13 cellular contexts compared by ENCODE assay signal in the genomic region with DNA sequence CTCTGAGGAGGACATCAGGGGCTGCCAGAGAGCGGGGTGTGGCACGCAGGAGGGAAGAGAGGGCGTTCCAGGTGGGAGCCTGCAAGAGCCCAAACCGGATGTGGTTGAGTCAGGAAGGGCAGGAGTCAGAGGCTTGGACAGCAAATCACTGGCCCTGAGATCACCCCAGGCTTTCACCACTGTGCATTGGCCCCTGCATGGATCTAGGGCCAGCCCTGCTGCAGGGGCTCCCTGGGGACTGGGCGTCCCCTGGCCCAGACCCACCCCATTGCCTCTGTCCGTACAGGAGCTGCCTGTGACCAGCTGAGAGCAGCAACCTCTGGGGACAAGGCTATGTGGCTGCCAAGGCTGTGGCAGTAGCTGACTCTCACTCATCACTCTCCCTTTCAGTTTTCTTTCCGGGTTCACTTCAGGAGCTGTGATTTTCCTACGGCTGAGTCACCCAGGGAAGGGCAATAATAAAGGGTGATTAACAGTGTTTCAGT. TPM values are rescaled to one million over a fixed set of nuclear protein-coding genes. Genes with fewer than 3 reads are reported as not detected.
A peak's percentile ranks its signal among the peaks of the same experiment; 100 is the strongest.
DNase-seq lines count a peak whose midpoint lies in the region; ATAC-seq and TF ChIP-seq lines count a peak whose summit lies in the region.
"Had no signal": no experiment of that assay in that cellular context is flagged by ENCODE, and none has a peak within 500 bp of the region (broad histone marks: within the 10 kb centered on the region; RNA-seq: fewer than 3 reads in every experiment).

No MANE protein-coding gene starts in this region.

- H3K27ac Mint-ChIP-seq in activated T-cell treated with anti-CD3 and anti-CD28 coated beads, Interleukin-2, amount 50 U/mL, for 72 hours, result no peak overlapping the region
- H3K27ac Mint-ChIP-seq: activated naive CD4-positive, alpha-beta T cell treated with anti-CD3 and anti-CD28 coated beads, Interleukin-2, amount 10 ng/mL, durations not matched to agents 7 days and 5 days; CD8-positive, alpha-beta memory T cell; effector memory CD8-positive, alpha-beta T cell had no signal

- peak overlapping the region; percentile 94 for H3K27ac ChIP-seq in duodenal mucosa (ENCODE audit: low read depth, low read length)

- H3K4me1 Mint-ChIP-seq in activated T-cell treated with anti-CD3 and anti-CD28 coated beads, Interleukin-2, amount 50 U/mL, for 72 hours (ENCODE audit: low read depth), result no peaks in the 10 kb centered on the region
- H3K4me1 Mint-ChIP-seq: CD8-positive, alpha-beta memory T cell had no signal

- H3K4me3 ChIP-seq in duodenal mucosa (ENCODE audit: low read depth in 1 of 2, low read length in 2 of 2) (no peak overlapping the region), mucosa of descending colon (no peak overlapping the region)

- no peak overlapping the region for H3K4me3 Mint-ChIP-seq in activated T-cell treated with anti-CD3 and anti-CD28 coated beads, Interleukin-2, amount 50 U/mL, for 72 hours
- H3K4me3 Mint-ChIP-seq: activated naive CD4-positive, alpha-beta T cell treated with anti-CD3 and anti-CD28 coated beads, Interleukin-2, amount 10 ng/mL, durations not matched to agents 7 days and 5 days; CD8-positive, alpha-beta memory T cell; effector memory CD8-positive, alpha-beta T cell had no signal

- intact Hi-C loops in mucosa of descending colon (cut with DNase I, micrococcal nuclease), result no loop called here

- no peaks in the 10 kb centered on the region for H3K36me3 ChIP-seq in duodenal mucosa (ENCODE audit: control insufficient read depth in 1 of 2, insufficient read depth in 2 of 2, low read length in 2 of 2)
- H3K36me3 ChIP-seq in mucosa of descending colon (ENCODE audit: low read depth), result no peaks in the 10 kb centered on the region

- TF ChIP-seq CTCF in mucosa of descending colon (IDR thresholded peaks at IDR 0.05), result no peak

- H3K9ac ChIP-seq in duodenal mucosa (ENCODE audit: low read depth in 1 of 2, low read length in 2 of 2), result peak overlapping the region; percentile 43 to 62

- H3K4me1 ChIP-seq in duodenal mucosa (ENCODE audit: control insufficient read depth in 1 of 2, insufficient read depth in 2 of 2, low read length in 2 of 2) (peaks cover 33 to 34% of the 10 kb centered on the region in 2 donors), mucosa of descending colon (ENCODE audit: low read depth) (peaks cover 29% of the 10 kb centered on the region)

- no peaks in the 10 kb centered on the region for H3K36me3 Mint-ChIP-seq in activated T-cell treated with anti-CD3 and anti-CD28 coated beads, Interleukin-2, amount 50 U/mL, for 72 hours (ENCODE audit: insufficient read depth in 2 of 2)
- H3K36me3 Mint-ChIP-seq: activated naive CD4-positive, alpha-beta T cell treated with anti-CD3 and anti-CD28 coated beads, Interleukin-2, amount 10 ng/mL, durations not matched to agents 7 days and 5 days; CD8-positive, alpha-beta memory T cell had no signal

- H3K9me3 Mint-ChIP-seq in activated T-cell treated with anti-CD3 and anti-CD28 coated beads, Interleukin-2, amount 50 U/mL, for 72 hours, result no peaks in the 10 kb centered on the region
- H3K9me3 Mint-ChIP-seq: activated naive CD4-positive, alpha-beta T cell treated with anti-CD3 and anti-CD28 coated beads, Interleukin-2, amount 10 ng/mL, durations not matched to agents 7 days and 5 days; CD8-positive, alpha-beta memory T cell; effector memory CD8-positive, alpha-beta T cell had no signal

- ATAC-seq in mucosa of descending colon, result peak; percentile 87
- no peak for ATAC-seq in activated T-cell treated with anti-CD3 and anti-CD28 coated beads, Interleukin-2, amount 50 U/mL, for 72 hours (replicated peaks in 1 of 2)
- no peak for ATAC-seq in HG03565 (IDR thresholded peaks at IDR 0.05; ENCODE audit: unreplicated experiment)
- ATAC-seq: effector memory CD8-positive, alpha-beta T cell had no signal

- DNase-seq in COLO829 (ENCODE audit: low spot score), result peak; percentile 32
- DNase-seq in LoVo (ENCODE audit: low spot score), result peak; percentile 87
- peak; percentile 73 to 84 (median 77) for DNase-seq in mucosa of descending colon
- DNase-seq in activated T-cell treated with anti-CD3 and anti-CD28 coated beads, Interleukin-2, amount 50 U/mL, for 72 hours, result no peak
- DNase-seq in NCI-H2081 treated with DMSO at 0.1 percent for 48 hours (lab: John Stamatoyannopoulos, UW), result no peak
- no peak for DNase-seq in SKM-1 (lab: John Stamatoyannopoulos, UW; ENCODE audit: unreplicated experiment)
- DNase-seq: activated CD4-positive, CD25-positive, alpha-beta regulatory T cell treated with anti-CD3 and anti-CD28 coated beads, Interleukin-2, amount 50 U/mL, for 72 hours; activated naive CD4-positive, alpha-beta T cell treated with anti-CD3 and anti-CD28 coated beads, Interleukin-2, amount 10 ng/mL, durations not matched to agents 7 days and 5 days; CD8-positive, alpha-beta memory T cell; effector memory CD8-positive, alpha-beta T cell; NCI-H1105 treated with DMSO at 0.1 percent for 48 hours had no signal

- peaks cover 20% of the 10 kb centered on the region for H3K27me3 Mint-ChIP-seq in activated T-cell treated with anti-CD3 and anti-CD28 coated beads, Interleukin-2, amount 50 U/mL, for 72 hours (ENCODE audit: low read depth)

- no peaks in the 10 kb centered on the region for H3K27me3 ChIP-seq in duodenal mucosa (ENCODE audit: control insufficient read depth in 1 of 2, insufficient read depth in 2 of 2, low read length in 2 of 2)

- H3K9me3 ChIP-seq in duodenal mucosa (ENCODE audit: control insufficient read depth in 1 of 2, low read length in 2 of 2) (no peaks in the 10 kb centered on the region), mucosa of descending colon (no peaks in the 10 kb centered on the region)

RNA-seq across cellular contexts. Expression of a gene that starts 33.9 kb away (rescaled TPM):
- total RNA-seq in mucosa of descending colon, result under 1 TPM in 2 of 3 donors, not detected in 1; 0.24 to 0.63 TPM
- total RNA-seq in activated T-cell treated with anti-CD3 and anti-CD28 coated beads, Interleukin-2, amount 50 U/mL, for 72 hours, result not detected
- total RNA-seq: CD8-positive, alpha-beta memory T cell had no signal

RNA-seq across cellular contexts. Expression of a gene that starts 42.2 kb away (rescaled TPM):
- total RNA-seq in mucosa of descending colon, result not detected
- total RNA-seq in activated T-cell treated with anti-CD3 and anti-CD28 coated beads, Interleukin-2, amount 50 U/mL, for 72 hours, result not detected
- total RNA-seq: CD8-positive, alpha-beta memory T cell had no signal

RNA-seq across cellular contexts. Expression of a gene that starts 51.0 kb away (rescaled TPM):
- total RNA-seq in mucosa of descending colon, result 10 to 100 TPM; 33.6 to 69.8 (median 42.7) TPM
- total RNA-seq in activated T-cell treated with anti-CD3 and anti-CD28 coated beads, Interleukin-2, amount 50 U/mL, for 72 hours, result 10 to 100 TPM; 10.9 to 14.7 TPM

Comparison
In these comparisons a context has a peak if more than half of its experiments do, and no peak if none do; other contexts are left out.
1. DNase-seq: peak in COLO829 (single experiment), LoVo (single experiment) and mucosa of descending colon (3 of 3); none in activated T-cell treated with anti-CD3 and anti-CD28 coated beads, Interleukin-2, amount 50 U/mL, for 72 hours (0 of 2), NCI-H2081 treated with DMSO at 0.1 percent for 48 hours (single experiment) and SKM-1 (single experiment).